In the genomic region with DNA sequence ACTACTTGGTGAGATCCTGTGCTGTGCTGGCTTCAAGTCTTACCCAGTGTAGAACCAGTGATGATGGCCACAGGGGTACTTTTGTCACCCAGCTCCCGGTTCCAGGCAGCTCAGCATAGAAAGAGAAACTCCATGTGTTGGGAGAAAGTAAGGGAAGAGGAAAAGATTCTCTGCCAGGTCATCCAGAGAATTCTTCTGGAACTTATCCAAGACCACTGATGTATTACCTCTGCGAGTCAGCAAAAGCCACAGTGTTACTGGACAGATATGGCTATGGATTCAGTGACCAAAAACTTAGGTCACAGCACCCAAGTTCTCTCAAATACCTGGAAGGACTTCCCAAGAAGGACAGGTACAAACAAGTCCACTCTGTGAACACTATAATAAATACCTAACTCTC, we compare ENCODE assay signal across 15 cellular contexts.
A peak's percentile ranks its signal among the peaks of the same experiment; 100 is the strongest.
DNase-seq lines count a peak whose midpoint lies in the region; ATAC-seq and TF ChIP-seq lines count a peak whose summit lies in the region.
"Had no signal": no experiment of that assay in that cellular context is flagged by ENCODE, and none has a peak within 500 bp of the region (broad histone marks: within the 10 kb centered on the region; RNA-seq: fewer than 3 reads in every experiment).

No MANE protein-coding gene starts in this region.

- H2BK12ac ChIP-seq in mesenchymal stem cell (ENCODE audit: low read length in 2 of 2) = no peak overlapping the region

- no peak overlapping the region for H3K4ac ChIP-seq in mesenchymal stem cell (ENCODE audit: low read depth in 1 of 2, low read length in 2 of 2)

- H3K36me3 ChIP-seq in mesenchymal stem cell (ENCODE audit: control insufficient read depth in 1 of 2, insufficient read depth in 2 of 2, low read depth in 1 of 2, low read length in 2 of 2) = no peaks in the 10 kb centered on the region
- H3K36me3 ChIP-seq: BLaER1 treated with 17β-estradiol and CSF1 and Interleukin-3, amounts not matched to agents 10 nM and 100 nM; HAP-1 had no signal

- no peak for ATAC-seq in foreskin keratinocyte
- ATAC-seq: K562 had no signal

- TF ChIP-seq CTCF in foreskin keratinocyte (conservative IDR thresholded peaks at IDR 0.05) = no peak

- no peak overlapping the region for H3K18ac ChIP-seq in mesenchymal stem cell (ENCODE audit: low read depth in 1 of 2, low read length in 2 of 2)

- H2BK15ac ChIP-seq in mesenchymal stem cell (ENCODE audit: low read depth, poor library complexity, severe bottlenecking) = no peak overlapping the region

- H3K79me1 ChIP-seq in mesenchymal stem cell (replicated peaks; ENCODE audit: low read length, poor library complexity, severe bottlenecking) = no peaks in the 10 kb centered on the region

- no peak overlapping the region for H3K14ac ChIP-seq in mesenchymal stem cell (ENCODE audit: low read length in 2 of 2)

- peak overlapping the region; percentile 30 for H4K8ac ChIP-seq in mesenchymal stem cell (ENCODE audit: low read length)

- H3K4me1 ChIP-seq in foreskin keratinocyte (no peaks in the 10 kb centered on the region), mesenchymal stem cell (ENCODE audit: control insufficient read depth, insufficient read depth, low read depth, low read length) (peaks cover 7% of the 10 kb centered on the region)
- H3K4me1 ChIP-seq: BLaER1 treated with 17β-estradiol and CSF1 and Interleukin-3, amounts not matched to agents 10 nM and 100 nM; HAP-1 had no signal

- peak; percentile 36 for DNase-seq in Caki2 (ENCODE audit: low read depth)
- DNase-seq in RKO (ENCODE audit: low spot score) = peak; percentile 2
- peak; percentile 20 to 31 for DNase-seq in foreskin keratinocyte
- DNase-seq in mesenchymal stem cell = no peak
- no peak for DNase-seq in AML-193 (lab: John Stamatoyannopoulos, UW)
- no peak for DNase-seq in activated CD4-positive, CD25-positive, alpha-beta regulatory T cell (lab: John Stamatoyannopoulos, UW)
- no peak for DNase-seq in activated naive CD4-positive, alpha-beta T cell treated with Interleukin-2 at 50 U/mL for 16 hours
- DNase-seq in NCI-H446 treated with DMSO at 0.1 percent for 48 hours (lab: John Stamatoyannopoulos, UW) = no peak
- DNase-seq: Calu3; CD4-positive, CD25-positive, alpha-beta regulatory T cell; DMS 273 treated with DMSO at 0.1 percent for 48 hours; DMS79 had no signal

- in situ Hi-C loops in Caki2 (cut with HindIII; ENCODE audit: low pct_unique_long_range_greater_than_20kb, low sequenced_read_pairs) = no loop called here

- H3K27ac ChIP-seq in foreskin keratinocyte (no peak overlapping the region), mesenchymal stem cell (ENCODE audit: low read length, poor library complexity, severe bottlenecking) (peak overlapping the region; percentile 29)
- H3K27ac ChIP-seq: BLaER1 treated with 17β-estradiol and CSF1 and Interleukin-3, amounts not matched to agents 10 nM and 100 nM had no signal

- no peak overlapping the region for H3K4me3 ChIP-seq in mesenchymal stem cell (ENCODE audit: insufficient read depth in 1 of 2, low read depth in 1 of 2, low read length in 2 of 2)
- H3K4me3 ChIP-seq: BLaER1 treated with 17β-estradiol and CSF1 and Interleukin-3, amounts not matched to agents 10 nM and 100 nM; HAP-1; K562 had no signal

- H3K27me3 ChIP-seq in foreskin keratinocyte (no peaks in the 10 kb centered on the region), mesenchymal stem cell (ENCODE audit: control insufficient read depth in 1 of 2, insufficient read depth in 1 of 2, low read length in 2 of 2) (no peaks in the 10 kb centered on the region)
- H3K27me3 ChIP-seq: BLaER1 treated with 17β-estradiol and CSF1 and Interleukin-3, amounts not matched to agents 10 nM and 100 nM had no signal

- H2AK5ac ChIP-seq in mesenchymal stem cell (ENCODE audit: low read length, severe bottlenecking) = peak overlapping the region; percentile 94

- H3K23ac ChIP-seq in mesenchymal stem cell (ENCODE audit: low read length in 2 of 2) = no peak overlapping the region

- H2AFZ ChIP-seq in mesenchymal stem cell (ENCODE audit: low read depth, low read length) = no peak overlapping the region

- H2BK120ac ChIP-seq in mesenchymal stem cell (ENCODE audit: low read depth, low read length) = no peak overlapping the region

- H2BK5ac ChIP-seq in mesenchymal stem cell (ENCODE audit: low read depth, low read length, poor library complexity, severe bottlenecking) = no peak overlapping the region

- H3K4me2 ChIP-seq in mesenchymal stem cell (ENCODE audit: low read length, poor library complexity, severe bottlenecking) = no peak overlapping the region
- H3K4me2 ChIP-seq: BLaER1 treated with 17β-estradiol and CSF1 and Interleukin-3, amounts not matched to agents 10 nM and 100 nM had no signal

- WGBS in mesenchymal stem cell = 83% methylated on average over 2 of the region's 2 CpGs

- H3K9ac ChIP-seq in mesenchymal stem cell (ENCODE audit: low read length) = no peak overlapping the region
- H3K9ac ChIP-seq: BLaER1 treated with 17β-estradiol and CSF1 and Interleukin-3, amounts not matched to agents 10 nM and 100 nM had no signal

- no peak overlapping the region for H4K91ac ChIP-seq in mesenchymal stem cell (ENCODE audit: low read length)

- peaks cover 6% of the 10 kb centered on the region for H3K9me3 ChIP-seq in mesenchymal stem cell (ENCODE audit: control insufficient read depth, low read length)
- H3K9me3 ChIP-seq: HAP-1 had no signal

Comparison
In these comparisons a context has a peak if more than half of its experiments do, and no peak if none do; other contexts are left out.
1. DNase-seq: peak in Caki2 (single experiment), RKO (single experiment) and foreskin keratinocyte (2 of 2); none in mesenchymal stem cell (single experiment), AML-193 (0 of 2), activated CD4-positive, CD25-positive, alpha-beta regulatory T cell (0 of 4), activated naive CD4-positive, alpha-beta T cell treated with Interleukin-2 at 50 U/mL for 16 hours (single experiment) and NCI-H446 treated with DMSO at 0.1 percent for 48 hours (single experiment).